ENCODE assay signal across 23 cellular contexts in the genomic region with DNA sequence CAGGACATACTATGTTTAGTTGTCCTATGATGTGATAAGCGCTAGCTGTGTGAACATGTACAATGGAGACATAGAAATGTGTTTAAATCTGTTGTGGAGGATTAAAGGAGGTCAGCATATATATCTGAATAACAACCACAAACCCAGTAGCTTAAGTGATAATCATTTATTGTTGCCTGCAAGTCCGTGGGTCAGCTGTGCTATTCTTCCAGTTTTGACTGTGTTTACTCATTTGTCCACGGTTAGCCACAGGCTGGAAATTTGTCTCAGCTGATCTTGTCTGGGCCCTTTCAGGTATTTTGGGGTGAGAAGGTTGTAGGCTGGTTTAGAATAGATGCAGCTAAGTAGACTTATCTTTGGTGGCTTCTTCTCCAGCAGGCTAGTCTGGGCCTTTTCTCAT.
"Had no signal": no experiment of that assay in that cellular context is flagged by ENCODE, and none has a peak within 500 bp of the region (broad histone marks: within the 10 kb centered on the region; RNA-seq: fewer than 3 reads in every experiment).

No MANE protein-coding gene starts in this region.

- H3K4me1 Mint-ChIP-seq: immature natural killer cell; naive thymus-derived CD4-positive, alpha-beta T cell; stimulated activated effector memory CD8-positive, alpha-beta T cell treated with anti-CD3 and anti-CD28 coated beads, Interleukin-12 subunit alpha, Interleukin-12 subunit beta, amount 100 ng/mL, for 72 hours had no signal

- DNase-seq: hypothalamus; immature natural killer cell; kidney; left colon; left lung; lower lobe of right lung; naive thymus-derived CD4-positive, alpha-beta T cell; ovary; right lobe of liver; stimulated activated CD4-positive, alpha-beta T cell treated with anti-CD3 and anti-CD28 coated beads, Interleukin-12 subunit alpha, Interleukin-12 subunit beta, amount 100 ng/mL, for 4 hours; stimulated activated CD4-positive, alpha-beta T cell treated with anti-CD3 and anti-CD28 coated beads, Interleukin-15, amount 100 ng/mL, for 24 hours; stimulated activated CD4-positive, alpha-beta T cell treated with anti-CD3 and anti-CD28 coated beads, Interleukin-2, amount 100 ng/mL, for 24 hours; stimulated activated CD4-positive, alpha-beta T cell treated with anti-CD3 and anti-CD28 coated beads, Interleukin-4, amount 100 ng/mL, for 1 hour; stimulated activated naive CD4-positive, alpha-beta T cell; uterus had no signal

- H3K9me3 ChIP-seq: lower lobe of right lung, right lobe of liver, uterus had no signal

- H3K4me1 ChIP-seq: right lobe of liver, uterus had no signal

- H3K27ac ChIP-seq: left lung, lower lobe of right lung, ovary, right atrium auricular region, right lobe of liver, uterus had no signal

- H3K27ac Mint-ChIP-seq: immature natural killer cell; naive thymus-derived CD4-positive, alpha-beta T cell; natural killer cell treated with Interleukin-12 subunit alpha and Interleukin-12 subunit beta and Interleukin-15 and Interleukin-18, amount 100 ng/mL, for 72 hours; progenitor cell of endocrine pancreas; stimulated activated effector memory CD8-positive, alpha-beta T cell treated with anti-CD3 and anti-CD28 coated beads, Interleukin-12 subunit alpha, Interleukin-12 subunit beta, amount 100 ng/mL, for 72 hours; stimulated activated naive CD8-positive, alpha-beta T cell treated with anti-CD3 and anti-CD28 coated beads, Interleukin-15, Interleukin-2, amounts not matched to agents 100 ng/mL and 50 ng/mL, for 24 hours; type B pancreatic cell had no signal

- H3K4me3 Mint-ChIP-seq: immature natural killer cell; naive thymus-derived CD4-positive, alpha-beta T cell; natural killer cell treated with Interleukin-12 subunit alpha and Interleukin-12 subunit beta and Interleukin-15 and Interleukin-18, amount 100 ng/mL, for 72 hours; stimulated activated effector memory CD8-positive, alpha-beta T cell treated with anti-CD3 and anti-CD28 coated beads, Interleukin-12 subunit alpha, Interleukin-12 subunit beta, amount 100 ng/mL, for 72 hours; stimulated activated naive CD8-positive, alpha-beta T cell treated with anti-CD3 and anti-CD28 coated beads, Interleukin-15, Interleukin-2, amounts not matched to agents 100 ng/mL and 50 ng/mL, for 24 hours; type B pancreatic cell had no signal

- H3K27me3 Mint-ChIP-seq: naive thymus-derived CD4-positive, alpha-beta T cell; natural killer cell treated with Interleukin-12 subunit alpha and Interleukin-12 subunit beta and Interleukin-15 and Interleukin-18, amount 100 ng/mL, for 72 hours; progenitor cell of endocrine pancreas; type B pancreatic cell had no signal

- H3K27me3 ChIP-seq: left lung, ovary, right atrium auricular region, right lobe of liver, tibial nerve, uterus had no signal

- ATAC-seq: left colon; naive thymus-derived CD4-positive, alpha-beta T cell; natural killer cell treated with Interleukin-12 subunit alpha and Interleukin-12 subunit beta and Interleukin-15 and Interleukin-18, amount 100 ng/mL, for 72 hours; stimulated activated effector memory CD8-positive, alpha-beta T cell treated with anti-CD3 and anti-CD28 coated beads, Interleukin-12 subunit alpha, Interleukin-12 subunit beta, amount 100 ng/mL, for 72 hours had no signal

- H3K36me3 Mint-ChIP-seq: immature natural killer cell; stimulated activated effector memory CD8-positive, alpha-beta T cell treated with anti-CD3 and anti-CD28 coated beads, Interleukin-12 subunit alpha, Interleukin-12 subunit beta, amount 100 ng/mL, for 72 hours; type B pancreatic cell had no signal

- H3K4me3 ChIP-seq: left lung, lower lobe of right lung, ovary, right atrium auricular region, right lobe of liver, skin epidermis, tibial nerve, uterus had no signal

- H3K36me3 ChIP-seq: left lung, lower lobe of right lung, ovary, right atrium auricular region, right lobe of liver, tibial nerve, uterus had no signal
